ENCODE assay signal across 30 cellular contexts in genomic region chr5:179403426-179404147, GRCh38. TPM values are rescaled to one million over a fixed set of nuclear protein-coding genes. Genes with fewer than 3 reads are reported as not detected.
"Had no signal": no experiment of that assay in that cellular context is flagged by ENCODE, and none has a peak within 500 bp of the region (broad histone marks: within the 10 kb centered on the region; RNA-seq: fewer than 3 reads in every experiment).

No MANE protein-coding gene starts in this region.

- H3K4me1 ChIP-seq: gastrocnemius medialis, pancreas, psoas muscle, stomach, thyroid gland, upper lobe of right lung had no signal

- DNase-seq: activated CD4-positive, alpha-beta T cell treated with anti-CD3 and anti-CD28 coated beads, Interleukin-2, amount 50 U/mL, for 1 hour; activated gamma-delta T cell; activated naive CD4-positive, alpha-beta T cell treated with anti-CD3 and anti-CD28 coated beads, Interleukin-2, amount 10 ng/mL, durations not matched to agents 7 days and 5 days; activated naive CD8-positive, alpha-beta T cell treated with anti-CD3 and anti-CD28 coated beads, Interleukin-2, amount 10 ng/mL, durations not matched to agents 7 days and 5 days; activated T-cell treated with anti-CD3 and anti-CD28 coated beads, Interleukin-2, amount 50 U/mL, for 1 hour; caudate nucleus; dermis blood vessel endothelial cell; effector CD4-positive, alpha-beta T cell; gastrocnemius medialis; glutamatergic neuron; left ventricle myocardium superior; pancreas; psoas muscle; sigmoid colon; small intestine; stimulated activated CD4-positive, alpha-beta T cell treated with anti-CD3 and anti-CD28 coated beads, Interleukin-1b, Interleukin-23, amount 100 ng/mL, for 48 hours; stimulated activated CD4-positive, alpha-beta T cell treated with anti-CD3 and anti-CD28 coated beads, Interleukin-4, amount 100 ng/mL, for 4 hours; stimulated activated CD8-positive, alpha-beta memory T cell treated with anti-CD3 and anti-CD28 coated beads, Interleukin-4, amount 100 ng/mL, for 48 hours; stomach; SW 1271; T-helper 9 cell; thyroid gland; upper lobe of right lung had no signal

- H3K4me3 Mint-ChIP-seq: activated naive CD4-positive, alpha-beta T cell treated with anti-CD3 and anti-CD28 coated beads, Interleukin-2, amount 10 ng/mL, durations not matched to agents 7 days and 5 days; activated naive CD8-positive, alpha-beta T cell treated with anti-CD3 and anti-CD28 coated beads, Interleukin-2, amount 10 ng/mL, durations not matched to agents 7 days and 5 days; nephron; stimulated activated memory B cell treated with anti-CD40 and anti-IgM and Interleukin-4, amounts not matched to agents 10 μg/mL and 1 μg/mL and 100 μg/mL, for 72 hours; T-helper 1 cell treated with Interleukin-12 subunit alpha and Interleukin-12 subunit beta and Interleukin-4 antibody, amounts not matched to agents 30 μg/mL and 1 μg/mL, for 36 hours had no signal

- H3K36me3 Mint-ChIP-seq: activated naive CD8-positive, alpha-beta T cell treated with anti-CD3 and anti-CD28 coated beads, Interleukin-2, amount 10 ng/mL, durations not matched to agents 7 days and 5 days; stimulated activated memory B cell treated with anti-CD40 and anti-IgM and Interleukin-4, amounts not matched to agents 10 μg/mL and 1 μg/mL and 100 μg/mL, for 72 hours had no signal

- H3K27me3 Mint-ChIP-seq: activated naive CD4-positive, alpha-beta T cell treated with anti-CD3 and anti-CD28 coated beads, Interleukin-2, amount 10 ng/mL, durations not matched to agents 7 days and 5 days; activated naive CD8-positive, alpha-beta T cell treated with anti-CD3 and anti-CD28 coated beads, Interleukin-2, amount 10 ng/mL, durations not matched to agents 7 days and 5 days; stimulated activated memory B cell treated with anti-CD40 and anti-IgM and Interleukin-4, amounts not matched to agents 10 μg/mL and 1 μg/mL and 100 μg/mL, for 72 hours had no signal

- H3K27me3 ChIP-seq: brain microvascular endothelial cell, gastrocnemius medialis, neutrophil, pancreas, sigmoid colon, stomach, thyroid gland, upper lobe of right lung had no signal

- H3K27ac ChIP-seq: brain microvascular endothelial cell, gastrocnemius medialis, neutrophil, pancreas, psoas muscle, sigmoid colon, stomach, thyroid gland, upper lobe of right lung, WERI-Rb-1 had no signal

- H3K4me2 ChIP-seq: SK-N-SH had no signal

- H3K9me3 ChIP-seq: pancreas, psoas muscle, SK-N-SH, thyroid gland had no signal

- H3K27ac Mint-ChIP-seq: activated naive CD4-positive, alpha-beta T cell treated with anti-CD3 and anti-CD28 coated beads, Interleukin-2, amount 10 ng/mL, durations not matched to agents 7 days and 5 days; activated naive CD8-positive, alpha-beta T cell treated with anti-CD3 and anti-CD28 coated beads, Interleukin-2, amount 10 ng/mL, durations not matched to agents 7 days and 5 days; nephron; stimulated activated memory B cell treated with anti-CD40 and anti-IgM and Interleukin-4, amounts not matched to agents 10 μg/mL and 1 μg/mL and 100 μg/mL, for 72 hours; T-helper 1 cell treated with Interleukin-12 subunit alpha and Interleukin-12 subunit beta and Interleukin-4 antibody, amounts not matched to agents 30 μg/mL and 1 μg/mL, for 36 hours had no signal

- H3K4me1 Mint-ChIP-seq: activated naive CD4-positive, alpha-beta T cell treated with anti-CD3 and anti-CD28 coated beads, Interleukin-2, amount 10 ng/mL, durations not matched to agents 7 days and 5 days; activated naive CD8-positive, alpha-beta T cell treated with anti-CD3 and anti-CD28 coated beads, Interleukin-2, amount 10 ng/mL, durations not matched to agents 7 days and 5 days; stimulated activated memory B cell treated with anti-CD40 and anti-IgM and Interleukin-4, amounts not matched to agents 10 μg/mL and 1 μg/mL and 100 μg/mL, for 72 hours had no signal

- H3K36me3 ChIP-seq: brain microvascular endothelial cell, gastrocnemius medialis, neutrophil, pancreas, sigmoid colon, stomach, thyroid gland, upper lobe of right lung, WERI-Rb-1 had no signal

- H3K4me3 ChIP-seq: gastrocnemius medialis, pancreas, psoas muscle, sigmoid colon, stomach, thyroid gland, upper lobe of right lung had no signal

RNA-seq across cellular contexts. Expression of gene ADAMTS2, which starts 58.3 kb away (rescaled TPM):
- total RNA-seq: activated naive CD8-positive, alpha-beta T cell treated with anti-CD3 and anti-CD28 coated beads, Interleukin-2, amount 10 ng/mL, durations not matched to agents 7 days and 5 days had no signal
